8 cellular contexts compared by ENCODE assay signal in the genomic region with DNA sequence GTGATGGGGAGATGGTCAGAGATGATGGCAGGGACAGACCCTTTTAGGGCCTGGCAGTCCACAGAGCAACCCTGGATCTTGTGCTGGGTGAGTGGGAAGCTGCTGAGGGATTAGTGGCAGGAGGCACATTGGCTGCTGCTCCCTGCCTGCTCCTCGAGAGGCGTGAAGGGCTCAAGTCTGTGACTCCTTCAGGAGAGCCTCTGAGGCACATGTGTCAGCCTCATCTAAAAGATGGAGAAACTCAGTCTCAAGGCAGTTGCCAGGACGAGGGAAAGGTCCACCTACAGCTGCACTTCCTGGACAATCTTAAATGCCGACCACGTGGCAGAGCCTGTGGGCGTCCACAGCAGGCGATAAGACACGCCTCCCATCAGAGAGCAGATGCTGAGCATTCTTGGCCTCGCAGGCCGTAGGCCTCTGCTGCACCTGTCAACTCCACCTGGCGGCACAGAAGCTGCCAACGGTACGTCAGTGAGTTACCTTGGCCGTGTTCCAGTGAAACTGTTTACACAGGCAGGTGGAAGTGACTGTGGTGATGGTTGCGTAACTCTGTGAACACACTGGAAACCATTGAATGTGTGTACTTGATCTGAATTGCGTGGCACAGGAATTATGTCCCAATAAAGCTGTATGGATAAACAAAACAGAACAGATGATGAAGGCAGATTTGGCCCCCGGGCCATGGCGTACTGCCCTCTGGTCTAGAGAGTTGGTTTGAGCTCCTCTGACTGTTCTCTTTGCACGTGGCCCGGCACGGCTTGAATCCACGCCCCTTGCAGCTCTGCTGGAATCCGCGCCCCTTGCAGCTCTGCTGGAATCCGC.
DNase-seq lines count a peak whose midpoint lies in the region; ATAC-seq and TF ChIP-seq lines count a peak whose summit lies in the region.

No MANE protein-coding gene starts in this region.

- TF ChIP-seq CTCF in activated CD8-positive, alpha-beta T cell treated with anti-CD3 and anti-CD28 coated beads for 36 hours (IDR thresholded peaks at IDR 0.05): no peak
- no peak for TF ChIP-seq CTCF in endodermal cell (conservative IDR thresholded peaks at IDR 0.05)

- no peaks in the 10 kb centered on the region for H3K9me3 Mint-ChIP-seq in activated CD8-positive, alpha-beta T cell treated with anti-CD3 and anti-CD28 coated beads for 36 hours
- H3K9me3 Mint-ChIP-seq in endodermal cell: no peaks in the 10 kb centered on the region

- intact Hi-C loops in activated CD8-positive, alpha-beta T cell treated with anti-CD3 and anti-CD28 coated beads for 36 hours (cut with micrococcal nuclease): no loop called here

- 90 to 91% methylated on average over 16 to 22 of the region's 25 CpGs for WGBS in endodermal cell (ENCODE audit: insufficient coverage in 1 of 2, insufficient read length in 1 of 2), 2 experiments

- no peak overlapping the region for H3K27ac ChIP-seq in endodermal cell (ENCODE audit: low read depth, low read length)

- no peaks in the 10 kb centered on the region for H3K27me3 Mint-ChIP-seq in activated CD8-positive, alpha-beta T cell treated with anti-CD3 and anti-CD28 coated beads for 36 hours
- no peaks in the 10 kb centered on the region for H3K27me3 Mint-ChIP-seq in endodermal cell (ENCODE audit: insufficient read depth)

- H3K9me3 ChIP-seq in endodermal cell (ENCODE audit: control insufficient read depth, low read length): no peaks in the 10 kb centered on the region

- ATAC-seq in activated CD8-positive, alpha-beta T cell treated with anti-CD3 and anti-CD28 coated beads for 36 hours: peak; percentile 45
- no peak for ATAC-seq in GM19467 (IDR thresholded peaks at IDR 0.05; ENCODE audit: unreplicated experiment)

- no peaks in the 10 kb centered on the region for H3K4me1 Mint-ChIP-seq in activated CD8-positive, alpha-beta T cell treated with anti-CD3 and anti-CD28 coated beads for 36 hours (ENCODE audit: low read depth)
- H3K4me1 Mint-ChIP-seq in endodermal cell: no peaks in the 10 kb centered on the region

- no peak overlapping the region for H3K4me3 Mint-ChIP-seq in activated CD8-positive, alpha-beta T cell treated with anti-CD3 and anti-CD28 coated beads for 36 hours
- H3K4me3 Mint-ChIP-seq in endodermal cell: no peak overlapping the region

- no peak overlapping the region for H3K9ac ChIP-seq in endodermal cell (ENCODE audit: extremely low read depth, low read length, poor library complexity, severe bottlenecking)

- H3K36me3 ChIP-seq in endodermal cell (ENCODE audit: control insufficient read depth, insufficient read depth, low read length): peaks cover 3% of the 10 kb centered on the region

- H3K4me1 ChIP-seq in endodermal cell (ENCODE audit: control insufficient read depth, insufficient read depth, low read length): no peaks in the 10 kb centered on the region

- no peak overlapping the region for H3K27ac Mint-ChIP-seq in activated CD8-positive, alpha-beta T cell treated with anti-CD3 and anti-CD28 coated beads for 36 hours
- no peak overlapping the region for H3K27ac Mint-ChIP-seq in endodermal cell

- no peak overlapping the region for H3K4me3 ChIP-seq in endodermal cell (ENCODE audit: low read length)

- H3K27me3 ChIP-seq in endodermal cell (ENCODE audit: control insufficient read depth, insufficient read depth, low read length, poor library complexity, severe bottlenecking): no peaks in the 10 kb centered on the region

- POLR2A ChIA-PET in activated CD8-positive, alpha-beta T cell treated with anti-CD3 and anti-CD28 coated beads for 36 hours (lab: Charles Lee): interaction anchor here (0.8 kb wide), 1 partner anchor 70 kb away, joined by 3 read pairs; no protein-coding TSS in a partner anchor

- CTCF ChIA-PET in activated CD8-positive, alpha-beta T cell treated with anti-CD3 and anti-CD28 coated beads for 36 hours (lab: Charles Lee): interaction anchor here (1.0 to 1.6 kb wide), 3 partner anchors 13 to 135 kb away, joined by 3 to 7 read pairs (median 4); no protein-coding TSS in a partner anchor

- peaks cover 29% of the 10 kb centered on the region for H3K36me3 Mint-ChIP-seq in activated CD8-positive, alpha-beta T cell treated with anti-CD3 and anti-CD28 coated beads for 36 hours (ENCODE audit: low read depth)
- H3K36me3 Mint-ChIP-seq in endodermal cell (ENCODE audit: low read depth): peaks cover 23% of the 10 kb centered on the region

- DNase-seq in EL (peak; percentile 6), NCI-H2081 treated with DMSO at 0.1 percent for 48 hours (lab: John Stamatoyannopoulos, UW) (peak; percentile 99), iPS-NIHi11 (ENCODE audit: low spot score) (peak; percentile 47), endodermal cell (no peak), SW 1271 (lab: John Stamatoyannopoulos, UW) (no peak)
- DNase-seq in activated CD8-positive, alpha-beta T cell treated with anti-CD3 and anti-CD28 coated beads for 36 hours: peak; percentile 13
- DNase-seq in activated CD4-positive, CD25-positive, alpha-beta regulatory T cell treated with anti-CD3 and anti-CD28 coated beads, Interleukin-2, amount 50 U/mL, for 72 hours: no peak

Comparison
In these comparisons a context has a peak if more than half of its experiments do, and no peak if none do; other contexts are left out.
1. DNase-seq: peak in EL (single experiment), NCI-H2081 treated with DMSO at 0.1 percent for 48 hours (single experiment), activated CD8-positive, alpha-beta T cell treated with anti-CD3 and anti-CD28 coated beads for 36 hours (single experiment) and iPS-NIHi11 (single experiment); none in endodermal cell (single experiment), SW 1271 (0 of 2) and activated CD4-positive, CD25-positive, alpha-beta regulatory T cell treated with anti-CD3 and anti-CD28 coated beads, Interleukin-2, amount 50 U/mL, for 72 hours (single experiment).